6 cellular contexts compared by ENCODE assay signal in genomic region chr17:39739020-39739884, GRCh38. TPM values are rescaled to one million over a fixed set of nuclear protein-coding genes. Genes with fewer than 3 reads are reported as not detected.
DNase-seq lines count a peak whose midpoint lies in the region; ATAC-seq, FAIRE-seq and TF ChIP-seq lines count a peak whose summit lies in the region.

No MANE protein-coding gene starts in this region.

- H3K27ac ChIP-seq in GM12878 (ENCODE audit: control insufficient read depth, insufficient read depth) = no peak overlapping the region

- WGBS in GM12878 (ENCODE audit: insufficient coverage, insufficient replicate concordance, low lambda C conversion rate, missing lambda C conversion rate) = 29% methylated on average over 31 of the region's 31 CpGs

- CTCF ChIA-PET in GM12878 (lab: Yijun Ruan, JAX) = interaction anchor here (0.6 to 1.0 kb wide), 4 partner anchors 9 to 116 kb away, joined by 3 to 7 read pairs (median 3); partner anchors contain the start of gene MIEN1

- no TSS peak for BruUV-seq in GM12878 (replicated peaks; lab: Mats Ljungman, UMichigan)

- no peak overlapping the region for H3K9ac ChIP-seq in GM12878 (ENCODE audit: control insufficient read depth, insufficient read depth, low read length)

- H3K36me3 ChIP-seq in GM12878 (ENCODE audit: control insufficient read depth in 2 of 2, insufficient read depth in 2 of 2, low read length in 1 of 2) = no peaks in the 10 kb centered on the region

- TF ChIP-seq RAD21 in GM12878 (IDR thresholded peaks at IDR 0.05; ENCODE audit: insufficient read depth, low read depth, low read length) = no peak

- no peaks in the 10 kb centered on the region for H4K20me1 ChIP-seq in GM12878 (ENCODE audit: control insufficient read depth, insufficient read depth)

- RAD21 ChIA-PET in GM12878 (lab: Charles Lee; ENCODE audit: unreplicated experiment) = interaction anchor here (0.5 to 1.0 kb wide), 2 partner anchors 10 to 351 kb away, joined by 3 to 4 read pairs; no protein-coding TSS in a partner anchor

- no peaks in the 10 kb centered on the region for H3K79me2 ChIP-seq in GM12878 (ENCODE audit: control insufficient read depth, insufficient read depth, low read length)

- peaks cover 10% of the 10 kb centered on the region for H3K4me1 ChIP-seq in GM12878 (ENCODE audit: control insufficient read depth, insufficient read depth, low read length)

- TF ChIP-seq EP300 in GM12878 (IDR thresholded peaks at IDR 0.05; ENCODE audit: borderline replicate concordance in 1 of 2, control insufficient read depth in 1 of 2, low read depth in 2 of 2, low read length in 2 of 2) = no peak

- no peak for DNase-seq in GM12878 (ENCODE audit: low read depth, low spot score)
- peak; percentile 56 for DNase-seq in nephron progenitor cell
- no peak for DNase-seq in germinal center (ENCODE audit: low spot score)
- DNase-seq in T-helper 2 cell = no peak

- H3K36me3 Mint-ChIP-seq in IgD-negative memory B cell (peaks cover 4% of the 10 kb centered on the region), nephron progenitor cell (ENCODE audit: low read depth) (no peaks in the 10 kb centered on the region)

- SMC1A ChIA-PET in GM12878 (lab: Charles Lee; ENCODE audit: uncharacterized antibody, unreplicated experiment) = no interaction called here

- peak overlapping the region; percentile 45; the same call in 1 of the 2 replicates for H3K4me2 ChIP-seq in GM12878 (ENCODE audit: control insufficient read depth, insufficient read depth)

- TF ChIP-seq POLR2A in GM12878 (IDR thresholded peaks at IDR 0.05; ENCODE audit: low read depth, low read length) = no peak

- peak overlapping the region; percentile 41; the same call in 1 of the 2 replicates for H3K4me3 ChIP-seq in GM12878

- H3K27me3 ChIP-seq in GM12878 (replicated peaks in 1 of 2; ENCODE audit: control insufficient read depth in 2 of 2, insufficient read depth in 2 of 2, low read length in 1 of 2) = peaks cover 0 to 2% of the 10 kb centered on the region in 2 experiments; a peak in 2 of 4 replicates

- POLR2A ChIA-PET in GM12878 (lab: Charles Lee) = no interaction called here

- no peak overlapping the region for H3K27ac Mint-ChIP-seq in IgD-negative memory B cell
- no peak overlapping the region for H3K27ac Mint-ChIP-seq in nephron progenitor cell

- intact Hi-C loops in GM12878 (cut with micrococcal nuclease; ENCODE audit: unreplicated experiment) = no loop called here

- ATAC-seq in GM12878 = peak; percentile 8
- ATAC-seq in GM18907 (IDR thresholded peaks at IDR 0.05; ENCODE audit: unreplicated experiment) = no peak

- peak overlapping the region; percentile 16 to 90 (median 74) for H3K4me3 Mint-ChIP-seq in IgD-negative memory B cell
- peak overlapping the region; percentile 78 for H3K4me3 Mint-ChIP-seq in nephron progenitor cell

- peak; percentile 49 for FAIRE-seq in GM12878 (lab: Jason Lieb, UNC)

- peaks cover 5 to 16% (median 11%) of the 10 kb centered on the region in 3 donors for H3K4me1 Mint-ChIP-seq in IgD-negative memory B cell
- peaks cover 37% of the 10 kb centered on the region for H3K4me1 Mint-ChIP-seq in nephron progenitor cell

- H3K27me3 Mint-ChIP-seq in IgD-negative memory B cell (peaks cover 16% of the 10 kb centered on the region), nephron progenitor cell (ENCODE audit: low read depth, poor library complexity) (peaks cover 82% of the 10 kb centered on the region)

- TF ChIP-seq CTCF in GM12878 (IDR thresholded peaks at IDR 0.05 in 2 of 3, conservative IDR thresholded peaks at IDR 0.05 in 1 of 3; ENCODE audit: control insufficient read depth in 2 of 3, extremely low read depth in 1 of 3, insufficient read depth in 1 of 3, low read depth in 3 of 3, low read length in 3 of 3) = no peak
- TF ChIP-seq CTCF in nephron progenitor cell (IDR thresholded peaks at IDR 0.05) = no peak

- H3K9me3 ChIP-seq in GM12878 (replicated peaks; ENCODE audit: control insufficient read depth, insufficient read depth, low read length) = no peaks in the 10 kb centered on the region

- peak overlapping the region; percentile 52 for H2AFZ ChIP-seq in GM12878 (ENCODE audit: control insufficient read depth, low read depth, low read length)

- H3K9me3 Mint-ChIP-seq in IgD-negative memory B cell = no peaks in the 10 kb centered on the region
- H3K9me3 Mint-ChIP-seq in nephron progenitor cell = no peaks in the 10 kb centered on the region

- in situ Hi-C loops in GM12878 (cut with MboI) = no loop called here

RNA-seq across cellular contexts. Expression of gene GRB7, which starts 1.5 kb away (rescaled TPM):
- polyA plus RNA-seq in IgD-negative memory B cell = not detected
- total RNA-seq in GM12878 (2013; cell fraction: nucleolus; rRNA removed) = 1.0 and 1.4 TPM in 2 replicates
- total RNA-seq in GM12878 (2014; rRNA removed) = 0.16 and 0.34 TPM in 2 replicates
- 0.09 TPM in 1 of 2 replicates, not detected in the other for total RNA-seq in GM12878 (2014; rRNA removed; fragmentation: Illumina TruSeq; extraction: Trizol)
- 0.23 and 0.45 TPM in 2 replicates for total RNA-seq in GM12878 (2021)
- polyA plus RNA-seq in GM12878 (2011; ENCODE audit: low read depth) = not detected
- polyA plus RNA-seq in GM12878 (2011; rRNA removed) = 0.05 and 0.10 TPM in 2 replicates
- 0.04 and 0.08 TPM in 2 replicates for polyA plus RNA-seq in GM12878 (2011; cell fraction: cytosol; rRNA removed)
- 0.24 and 0.28 TPM in 2 replicates for polyA plus RNA-seq in GM12878 (2011; cell fraction: nucleus; rRNA removed)
- polyA plus RNA-seq in GM12878 (2012) = 0.35 and 0.38 TPM in 2 replicates
- 0.19 and 0.65 TPM in 2 replicates for polyA plus RNA-seq in GM12878 (2014; fragmentation: Illumina TruSeq; extraction: Trizol)
- polyA plus RNA-seq in GM12878 (2014; fragmentation: Nextera tagmentation; extraction: Ambion mirVana) = not detected
- 0.19 and 0.36 TPM in 2 replicates for polyA plus RNA-seq in GM12878 (2014; rRNA removed)
- polyA plus RNA-seq in GM12878 (2016; fragmentation: Nextera tagmentation; extraction: Ambion mirVana) = under 1 TPM in 1 of 2 experiments, not detected in 1; 0.09 TPM
- not detected in 2 replicates for polyA minus RNA-seq in GM12878 (2011; rRNA and poly(A)+ RNA removed)
- not detected in 2 replicates for polyA minus RNA-seq in GM12878 (2011; cell fraction: cytosol; rRNA and poly(A)+ RNA removed)
- 0.12 TPM in 1 of 2 replicates, not detected in the other for polyA minus RNA-seq in GM12878 (2011; cell fraction: nucleus; rRNA and poly(A)+ RNA removed)

RNA-seq across cellular contexts. Expression of gene MIEN1, which starts 8.9 kb away (rescaled TPM):
- polyA plus RNA-seq in IgD-negative memory B cell = 113 TPM
- 14.7 and 16.1 TPM in 2 replicates for total RNA-seq in GM12878 (2013; cell fraction: nucleolus; rRNA removed)
- 42.5 and 50.5 TPM in 2 replicates for total RNA-seq in GM12878 (2014; rRNA removed)
- total RNA-seq in GM12878 (2014; rRNA removed; fragmentation: Illumina TruSeq; extraction: Trizol) = 34.2 and 41.5 TPM in 2 replicates
- total RNA-seq in GM12878 (2021) = 36.6 and 39.7 TPM in 2 replicates
- 47.5 TPM for polyA plus RNA-seq in GM12878 (2011; ENCODE audit: low read depth)
- polyA plus RNA-seq in GM12878 (2011; rRNA removed) = 29.2 and 45.0 TPM in 2 replicates
- 61.0 and 70.8 TPM in 2 replicates for polyA plus RNA-seq in GM12878 (2011; cell fraction: cytosol; rRNA removed)
- 29.0 and 38.3 TPM in 2 replicates for polyA plus RNA-seq in GM12878 (2011; cell fraction: nucleus; rRNA removed)
- 37.8 and 45.6 TPM in 2 replicates for polyA plus RNA-seq in GM12878 (2012)
- polyA plus RNA-seq in GM12878 (2014; fragmentation: Illumina TruSeq; extraction: Trizol) = 69.2 and 74.4 TPM in 2 replicates
- polyA plus RNA-seq in GM12878 (2014; fragmentation: Nextera tagmentation; extraction: Ambion mirVana) = 10 to 100 TPM; 24.9 to 42.5 TPM
- 61.5 and 70.1 TPM in 2 replicates for polyA plus RNA-seq in GM12878 (2014; rRNA removed)
- polyA plus RNA-seq in GM12878 (2016; fragmentation: Nextera tagmentation; extraction: Ambion mirVana) = 10 to 100 TPM; 86.4 to 89.1 TPM
- polyA minus RNA-seq in GM12878 (2011; rRNA and poly(A)+ RNA removed) = 14.0 and 24.9 TPM in 2 replicates
- 11.0 and 11.6 TPM in 2 replicates for polyA minus RNA-seq in GM12878 (2011; cell fraction: cytosol; rRNA and poly(A)+ RNA removed)
- polyA minus RNA-seq in GM12878 (2011; cell fraction: nucleus; rRNA and poly(A)+ RNA removed) = 21.4 and 28.5 TPM in 2 replicates

RNA-seq across cellular contexts. Expression of gene ERBB2, which starts 39.4 kb away (rescaled TPM):
- polyA plus RNA-seq in IgD-negative memory B cell = 0.79 TPM
- total RNA-seq in GM12878 (2013; cell fraction: nucleolus; rRNA removed) = 15.3 and 28.2 TPM in 2 replicates
- 4.1 and 5.5 TPM in 2 replicates for total RNA-seq in GM12878 (2014; rRNA removed)
- 3.9 and 4.7 TPM in 2 replicates for total RNA-seq in GM12878 (2014; rRNA removed; fragmentation: Illumina TruSeq; extraction: Trizol)
- total RNA-seq in GM12878 (2021) = 6.8 and 7.0 TPM in 2 replicates
- 1.9 TPM for polyA plus RNA-seq in GM12878 (2011; ENCODE audit: low read depth)
- 4.0 and 4.2 TPM in 2 replicates for polyA plus RNA-seq in GM12878 (2011; rRNA removed)
- 4.1 and 5.2 TPM in 2 replicates for polyA plus RNA-seq in GM12878 (2011; cell fraction: cytosol; rRNA removed)
- 13.8 and 14.2 TPM in 2 replicates for polyA plus RNA-seq in GM12878 (2011; cell fraction: nucleus; rRNA removed)
- polyA plus RNA-seq in GM12878 (2012) = 4.6 and 5.3 TPM in 2 replicates
- polyA plus RNA-seq in GM12878 (2014; fragmentation: Illumina TruSeq; extraction: Trizol) = 3.1 and 4.5 TPM in 2 replicates
- under 1 TPM; 0.39 to 0.77 TPM for polyA plus RNA-seq in GM12878 (2014; fragmentation: Nextera tagmentation; extraction: Ambion mirVana)
- 5.0 and 7.0 TPM in 2 replicates for polyA plus RNA-seq in GM12878 (2014; rRNA removed)
- polyA plus RNA-seq in GM12878 (2016; fragmentation: Nextera tagmentation; extraction: Ambion mirVana) = 1 to 10 TPM; 3.2 to 3.7 TPM
- polyA minus RNA-seq in GM12878 (2011; rRNA and poly(A)+ RNA removed) = 7.3 and 8.2 TPM in 2 replicates
- polyA minus RNA-seq in GM12878 (2011; cell fraction: cytosol; rRNA and poly(A)+ RNA removed) = 2.6 and 2.9 TPM in 2 replicates
- polyA minus RNA-seq in GM12878 (2011; cell fraction: nucleus; rRNA and poly(A)+ RNA removed) = 4.7 and 6.8 TPM in 2 replicates

RNA-seq across cellular contexts. Expression of gene PGAP3, which starts 51.4 kb away (rescaled TPM):
- 15.6 TPM for polyA plus RNA-seq in IgD-negative memory B cell
- total RNA-seq in GM12878 (2013; cell fraction: nucleolus; rRNA removed) = 8.9 and 11.4 TPM in 2 replicates
- total RNA-seq in GM12878 (2014; rRNA removed) = 6.4 and 7.4 TPM in 2 replicates
- total RNA-seq in GM12878 (2014; rRNA removed; fragmentation: Illumina TruSeq; extraction: Trizol) = 2.7 and 4.3 TPM in 2 replicates
- 10.0 and 10.5 TPM in 2 replicates for total RNA-seq in GM12878 (2021)
- polyA plus RNA-seq in GM12878 (2011; ENCODE audit: low read depth) = 5.0 TPM
- 2.8 and 6.6 TPM in 2 replicates for polyA plus RNA-seq in GM12878 (2011; rRNA removed)
- polyA plus RNA-seq in GM12878 (2011; cell fraction: cytosol; rRNA removed) = 7.8 and 10.7 TPM in 2 replicates
- 37.7 and 38.6 TPM in 2 replicates for polyA plus RNA-seq in GM12878 (2011; cell fraction: nucleus; rRNA removed)
- polyA plus RNA-seq in GM12878 (2012) = 7.1 and 9.7 TPM in 2 replicates
- polyA plus RNA-seq in GM12878 (2014; fragmentation: Illumina TruSeq; extraction: Trizol) = 2.6 and 5.1 TPM in 2 replicates
- polyA plus RNA-seq in GM12878 (2014; fragmentation: Nextera tagmentation; extraction: Ambion mirVana) = 1 to 10 TPM in 1 of 2 experiments, under 1 TPM in 1; 0.21 to 1.2 TPM
- 5.6 and 8.4 TPM in 2 replicates for polyA plus RNA-seq in GM12878 (2014; rRNA removed)
- polyA plus RNA-seq in GM12878 (2016; fragmentation: Nextera tagmentation; extraction: Ambion mirVana) = 1 to 10 TPM; 4.9 to 5.9 TPM
- 5.3 and 11.6 TPM in 2 replicates for polyA minus RNA-seq in GM12878 (2011; rRNA and poly(A)+ RNA removed)
- polyA minus RNA-seq in GM12878 (2011; cell fraction: cytosol; rRNA and poly(A)+ RNA removed) = 2.1 and 4.2 TPM in 2 replicates
- polyA minus RNA-seq in GM12878 (2011; cell fraction: nucleus; rRNA and poly(A)+ RNA removed) = 2.8 and 7.3 TPM in 2 replicates
